20 cellular contexts compared by ENCODE assay signal in the genomic region with DNA sequence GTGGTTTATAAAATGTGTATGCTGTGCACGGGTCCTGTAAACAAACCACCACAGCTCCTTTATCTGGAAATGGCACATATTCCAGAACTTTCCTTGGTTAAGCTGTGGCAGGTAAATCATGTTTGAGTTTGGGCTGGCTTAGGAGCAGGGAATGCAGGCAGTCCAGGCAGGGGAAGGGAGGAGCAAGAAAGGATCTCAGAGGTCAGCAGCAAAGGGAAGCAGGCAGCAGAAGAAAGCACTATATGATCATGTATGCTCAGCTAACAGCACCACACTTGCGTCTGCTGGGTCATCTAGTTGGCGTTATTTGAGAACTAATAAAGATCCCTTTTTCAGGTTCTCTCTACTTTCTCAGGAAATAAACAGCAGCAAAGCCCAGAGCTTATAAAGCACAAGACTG.
"Had no signal": no experiment of that assay in that cellular context is flagged by ENCODE, and none has a peak within 500 bp of the region (broad histone marks: within the 10 kb centered on the region; RNA-seq: fewer than 3 reads in every experiment).

No MANE protein-coding gene starts in this region.

- H3K9me3 ChIP-seq: adrenal gland, esophagus muscularis mucosa, left lung, sigmoid colon, spleen, upper lobe of right lung had no signal

- H3K9me3 Mint-ChIP-seq: activated CD8-positive, alpha-beta T cell treated with anti-CD3 and anti-CD28 coated beads for 36 hours; activated T-cell treated with anti-CD3 and anti-CD28 coated beads, Interleukin-2, amount 50 U/mL, for 4 hours; memory B cell; natural killer cell; stimulated activated naive CD8-positive, alpha-beta T cell treated with anti-CD3 and anti-CD28 coated beads, Interleukin-15, Interleukin-2, amounts not matched to agents 100 ng/mL and 50 ng/mL, for 24 hours; T-cell had no signal

- H3K36me3 Mint-ChIP-seq: memory B cell, natural killer cell, T-cell had no signal

- H3K27ac ChIP-seq: adrenal gland, esophagus muscularis mucosa, hepatocyte, sigmoid colon, upper lobe of right lung, WERI-Rb-1 had no signal

- H3K4me1 Mint-ChIP-seq: memory B cell, natural killer cell, T-cell had no signal

- H3K4me3 Mint-ChIP-seq: activated CD8-positive, alpha-beta T cell treated with anti-CD3 and anti-CD28 coated beads for 36 hours; activated T-cell treated with anti-CD3 and anti-CD28 coated beads, Interleukin-2, amount 50 U/mL, for 4 hours; memory B cell; natural killer cell; stimulated activated naive CD8-positive, alpha-beta T cell treated with anti-CD3 and anti-CD28 coated beads, Interleukin-15, Interleukin-2, amounts not matched to agents 100 ng/mL and 50 ng/mL, for 24 hours; T-cell had no signal

- H3K4me1 ChIP-seq: sigmoid colon, upper lobe of right lung had no signal

- H3K27ac Mint-ChIP-seq: activated CD8-positive, alpha-beta T cell treated with anti-CD3 and anti-CD28 coated beads for 36 hours; memory B cell; natural killer cell; stimulated activated naive CD8-positive, alpha-beta T cell treated with anti-CD3 and anti-CD28 coated beads, Interleukin-15, Interleukin-2, amounts not matched to agents 100 ng/mL and 50 ng/mL, for 24 hours; T-cell had no signal

- H3K27me3 ChIP-seq: adrenal gland, hepatocyte, left lung, upper lobe of right lung had no signal

- DNase-seq: activated CD4-positive, alpha-beta T cell treated with anti-CD3 and anti-CD28 coated beads for 4 hours; activated CD8-positive, alpha-beta T cell treated with anti-CD3 and anti-CD28 coated beads for 36 hours; activated effector memory CD4-positive, alpha-beta T cell treated with Interleukin-2 at 50 U/mL for 16 hours; activated naive CD4-positive, alpha-beta T cell treated with anti-CD3 and anti-CD28 coated beads, Interleukin-2, amount 50 U/mL, for 16 hours; activated T-cell treated with anti-CD3 and anti-CD28 coated beads, Interleukin-2, amount 50 U/mL, for 4 hours; adrenal gland; caudate nucleus; islet precursor cell; left lung; natural killer cell; occipital lobe; sigmoid colon; spleen; T-cell; upper lobe of right lung; WERI-Rb-1 had no signal

- H3K4me3 ChIP-seq: adrenal gland, esophagus muscularis mucosa, hepatocyte, left lung, sigmoid colon, spleen, upper lobe of right lung had no signal

- ATAC-seq: activated CD8-positive, alpha-beta T cell treated with anti-CD3 and anti-CD28 coated beads for 36 hours; T-cell had no signal

- H3K36me3 ChIP-seq: adrenal gland, esophagus muscularis mucosa, left lung, sigmoid colon, spleen, upper lobe of right lung, WERI-Rb-1 had no signal
